ENCODE assay signal across 1 cellular context in genomic region chr1:181459067-181459466, GRCh38.
TF ChIP-seq lines count a peak whose summit lies in the region.

No MANE protein-coding gene starts in this region.

TF ChIP-seq in GM12878, 131 proteins besides CTCF, POLR2A, EP300 and RAD21:
- TF ChIP-seq, protein P1, sequence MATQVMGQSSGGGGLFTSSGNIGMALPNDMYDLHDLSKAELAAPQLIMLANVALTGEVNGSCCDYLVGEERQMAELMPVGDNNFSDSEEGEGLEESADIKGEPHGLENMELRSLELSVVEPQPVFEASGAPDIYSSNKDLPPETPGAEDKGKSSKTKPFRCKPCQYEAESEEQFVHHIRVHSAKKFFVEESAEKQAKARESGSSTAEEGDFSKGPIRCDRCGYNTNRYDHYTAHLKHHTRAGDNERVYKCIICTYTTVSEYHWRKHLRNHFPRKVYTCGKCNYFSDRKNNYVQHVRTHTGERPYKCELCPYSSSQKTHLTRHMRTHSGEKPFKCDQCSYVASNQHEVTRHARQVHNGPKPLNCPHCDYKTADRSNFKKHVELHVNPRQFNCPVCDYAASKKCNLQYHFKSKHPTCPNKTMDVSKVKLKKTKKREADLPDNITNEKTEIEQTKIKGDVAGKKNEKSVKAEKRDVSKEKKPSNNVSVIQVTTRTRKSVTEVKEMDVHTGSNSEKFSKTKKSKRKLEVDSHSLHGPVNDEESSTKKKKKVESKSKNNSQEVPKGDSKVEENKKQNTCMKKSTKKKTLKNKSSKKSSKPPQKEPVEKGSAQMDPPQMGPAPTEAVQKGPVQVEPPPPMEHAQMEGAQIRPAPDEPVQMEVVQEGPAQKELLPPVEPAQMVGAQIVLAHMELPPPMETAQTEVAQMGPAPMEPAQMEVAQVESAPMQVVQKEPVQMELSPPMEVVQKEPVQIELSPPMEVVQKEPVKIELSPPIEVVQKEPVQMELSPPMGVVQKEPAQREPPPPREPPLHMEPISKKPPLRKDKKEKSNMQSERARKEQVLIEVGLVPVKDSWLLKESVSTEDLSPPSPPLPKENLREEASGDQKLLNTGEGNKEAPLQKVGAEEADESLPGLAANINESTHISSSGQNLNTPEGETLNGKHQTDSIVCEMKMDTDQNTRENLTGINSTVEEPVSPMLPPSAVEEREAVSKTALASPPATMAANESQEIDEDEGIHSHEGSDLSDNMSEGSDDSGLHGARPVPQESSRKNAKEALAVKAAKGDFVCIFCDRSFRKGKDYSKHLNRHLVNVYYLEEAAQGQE (IDR thresholded peaks at IDR 0.05; ENCODE audit: low read depth, low read length) = no peak
- TF ChIP-seq EED (IDR thresholded peaks at IDR 0.05; ENCODE audit: low read depth) (no peak), HDAC6 (IDR thresholded peaks at IDR 0.05; ENCODE audit: unreplicated experiment) (no peak), RFX5 (IDR thresholded peaks at IDR 0.05; ENCODE audit: low read depth, low read length) (no peak), CHD4 (IDR thresholded peaks at IDR 0.05) (no peak), ZNF217 (IDR thresholded peaks at IDR 0.05) (no peak)
TF ChIP-seq in GM12878: peak in this region for 0.
